In genomic region chr4:140037353-140038030, GRCh38 we compare ENCODE assay signal across 1 cellular context.
TF ChIP-seq lines count a peak whose summit lies in the region.

No MANE protein-coding gene starts in this region.

TF ChIP-seq in HepG2, 621 proteins besides CTCF, POLR2A, EP300 and RAD21 (continued from another document):
- TF ChIP-seq ZBTB25 (CRISPR knock-in tag; IDR thresholded peaks at IDR 0.05) (no peak), FOSL2 (CRISPR knock-in tag; IDR thresholded peaks at IDR 0.05) (peak; percentile 81), ZNF720 (CRISPR knock-in tag; IDR thresholded peaks at IDR 0.05) (no peak), NFIC (IDR thresholded peaks at IDR 0.05; ENCODE audit: low read length) (peak; percentile 22; the same call in 1 of the 2 replicates), SNAPC4 (CRISPR knock-in tag; IDR thresholded peaks at IDR 0.05) (no peak), FOXA1 (IDR thresholded peaks at IDR 0.05) (no peak), FOXA1 (CRISPR knock-in tag; IDR thresholded peaks at IDR 0.05) (peak; percentile 56; the same call in 1 of the 2 replicates)
